In the genomic region with DNA sequence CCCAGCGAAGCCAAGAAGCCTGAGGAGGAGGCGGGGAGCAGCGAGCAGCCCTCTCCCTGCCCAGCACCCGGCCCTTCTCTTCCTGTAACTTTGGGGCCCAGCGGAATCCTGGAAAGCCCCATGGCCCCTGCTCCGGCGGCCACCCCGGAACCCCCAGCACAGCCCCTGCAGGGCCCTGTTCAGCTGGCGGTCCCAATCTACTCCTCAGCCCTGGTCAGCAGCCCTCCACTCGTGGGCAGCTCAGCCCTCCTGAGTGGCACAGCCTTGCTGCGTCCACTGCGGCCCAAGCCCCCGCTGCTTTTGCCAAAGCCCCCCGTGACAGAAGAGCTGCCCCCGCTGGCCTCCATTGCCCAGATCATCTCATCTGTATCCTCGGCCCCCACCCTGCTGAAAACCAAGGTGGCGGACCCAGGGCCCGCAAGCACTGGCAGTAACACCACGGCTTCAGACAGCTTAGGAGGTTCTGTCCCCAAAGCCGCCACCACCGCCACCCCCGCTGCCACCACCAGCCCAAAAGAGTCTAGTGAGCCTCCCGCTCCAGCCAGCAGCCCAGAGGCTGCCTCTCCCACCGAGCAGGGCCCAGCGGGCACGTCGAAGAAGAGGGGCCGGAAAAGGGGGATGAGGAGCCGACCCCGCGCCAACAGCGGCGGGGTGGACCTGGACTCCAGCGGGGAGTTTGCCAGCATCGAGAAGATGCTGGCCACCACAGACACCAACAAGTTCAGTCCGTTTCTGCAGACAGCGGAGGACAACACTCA, we compare ENCODE assay signal across 1 cellular context.
TF ChIP-seq lines count a peak whose summit lies in the region.

No MANE protein-coding gene starts in this region.

TF ChIP-seq in GM12878, 131 proteins besides CTCF, POLR2A, EP300 and RAD21:
- no peak for TF ChIP-seq FOXM1 (IDR thresholded peaks at IDR 0.05; ENCODE audit: low read depth, low read length)
- no peak for TF ChIP-seq IRF4 (IDR thresholded peaks at IDR 0.05; ENCODE audit: low read depth, low read length)
- no peak for TF ChIP-seq CHD1 (IDR thresholded peaks at IDR 0.05; ENCODE audit: low read depth, low read length)
- TF ChIP-seq KAT2A (conservative IDR thresholded peaks at IDR 0.05; ENCODE audit: control insufficient read depth, low read depth, low read length), result no peak
- TF ChIP-seq SMAD1 (IDR thresholded peaks at IDR 0.05; ENCODE audit: low read depth, partially characterized antibody), result no peak
- no peak for TF ChIP-seq CBFB (IDR thresholded peaks at IDR 0.05; ENCODE audit: low read depth)
- no peak for TF ChIP-seq CBX3 (IDR thresholded peaks at IDR 0.05; ENCODE audit: borderline replicate concordance, low read depth)
- TF ChIP-seq, protein P1, sequence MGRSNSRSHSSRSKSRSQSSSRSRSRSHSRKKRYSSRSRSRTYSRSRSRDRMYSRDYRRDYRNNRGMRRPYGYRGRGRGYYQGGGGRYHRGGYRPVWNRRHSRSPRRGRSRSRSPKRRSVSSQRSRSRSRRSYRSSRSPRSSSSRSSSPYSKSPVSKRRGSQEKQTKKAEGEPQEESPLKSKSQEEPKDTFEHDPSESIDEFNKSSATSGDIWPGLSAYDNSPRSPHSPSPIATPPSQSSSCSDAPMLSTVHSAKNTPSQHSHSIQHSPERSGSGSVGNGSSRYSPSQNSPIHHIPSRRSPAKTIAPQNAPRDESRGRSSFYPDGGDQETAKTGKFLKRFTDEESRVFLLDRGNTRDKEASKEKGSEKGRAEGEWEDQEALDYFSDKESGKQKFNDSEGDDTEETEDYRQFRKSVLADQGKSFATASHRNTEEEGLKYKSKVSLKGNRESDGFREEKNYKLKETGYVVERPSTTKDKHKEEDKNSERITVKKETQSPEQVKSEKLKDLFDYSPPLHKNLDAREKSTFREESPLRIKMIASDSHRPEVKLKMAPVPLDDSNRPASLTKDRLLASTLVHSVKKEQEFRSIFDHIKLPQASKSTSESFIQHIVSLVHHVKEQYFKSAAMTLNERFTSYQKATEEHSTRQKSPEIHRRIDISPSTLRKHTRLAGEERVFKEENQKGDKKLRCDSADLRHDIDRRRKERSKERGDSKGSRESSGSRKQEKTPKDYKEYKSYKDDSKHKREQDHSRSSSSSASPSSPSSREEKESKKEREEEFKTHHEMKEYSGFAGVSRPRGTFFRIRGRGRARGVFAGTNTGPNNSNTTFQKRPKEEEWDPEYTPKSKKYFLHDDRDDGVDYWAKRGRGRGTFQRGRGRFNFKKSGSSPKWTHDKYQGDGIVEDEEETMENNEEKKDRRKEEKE (IDR thresholded peaks at IDR 0.05), result no peak
- TF ChIP-seq SREBF2 (IDR thresholded peaks at IDR 0.05; ENCODE audit: low read length), result no peak
- TF ChIP-seq, protein P2, sequence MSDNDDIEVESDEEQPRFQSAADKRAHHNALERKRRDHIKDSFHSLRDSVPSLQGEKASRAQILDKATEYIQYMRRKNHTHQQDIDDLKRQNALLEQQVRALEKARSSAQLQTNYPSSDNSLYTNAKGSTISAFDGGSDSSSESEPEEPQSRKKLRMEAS (IDR thresholded peaks at IDR 0.05; ENCODE audit: low read depth, low read length), result no peak
- TF ChIP-seq EED (IDR thresholded peaks at IDR 0.05; ENCODE audit: low read depth), result no peak
- TF ChIP-seq TAF1 (IDR thresholded peaks at IDR 0.05; ENCODE audit: borderline replicate concordance, low read depth, low read length), result no peak
- no peak for TF ChIP-seq BACH1 (IDR thresholded peaks at IDR 0.05; ENCODE audit: borderline replicate concordance)
- no peak for TF ChIP-seq E2F8 (IDR thresholded peaks at IDR 0.05; ENCODE audit: low read depth, partially characterized antibody)
- no peak for TF ChIP-seq JUNB (IDR thresholded peaks at IDR 0.05)
- TF ChIP-seq, protein P3, sequence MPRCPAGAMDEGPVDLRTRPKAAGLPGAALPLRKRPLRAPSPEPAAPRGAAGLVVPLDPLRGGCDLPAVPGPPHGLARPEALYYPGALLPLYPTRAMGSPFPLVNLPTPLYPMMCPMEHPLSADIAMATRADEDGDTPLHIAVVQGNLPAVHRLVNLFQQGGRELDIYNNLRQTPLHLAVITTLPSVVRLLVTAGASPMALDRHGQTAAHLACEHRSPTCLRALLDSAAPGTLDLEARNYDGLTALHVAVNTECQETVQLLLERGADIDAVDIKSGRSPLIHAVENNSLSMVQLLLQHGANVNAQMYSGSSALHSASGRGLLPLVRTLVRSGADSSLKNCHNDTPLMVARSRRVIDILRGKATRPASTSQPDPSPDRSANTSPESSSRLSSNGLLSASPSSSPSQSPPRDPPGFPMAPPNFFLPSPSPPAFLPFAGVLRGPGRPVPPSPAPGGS (IDR thresholded peaks at IDR 0.05; ENCODE audit: borderline replicate concordance, insufficient read depth, low read depth, low read length, poor library complexity, severe bottlenecking), result no peak
- TF ChIP-seq, protein P4, sequence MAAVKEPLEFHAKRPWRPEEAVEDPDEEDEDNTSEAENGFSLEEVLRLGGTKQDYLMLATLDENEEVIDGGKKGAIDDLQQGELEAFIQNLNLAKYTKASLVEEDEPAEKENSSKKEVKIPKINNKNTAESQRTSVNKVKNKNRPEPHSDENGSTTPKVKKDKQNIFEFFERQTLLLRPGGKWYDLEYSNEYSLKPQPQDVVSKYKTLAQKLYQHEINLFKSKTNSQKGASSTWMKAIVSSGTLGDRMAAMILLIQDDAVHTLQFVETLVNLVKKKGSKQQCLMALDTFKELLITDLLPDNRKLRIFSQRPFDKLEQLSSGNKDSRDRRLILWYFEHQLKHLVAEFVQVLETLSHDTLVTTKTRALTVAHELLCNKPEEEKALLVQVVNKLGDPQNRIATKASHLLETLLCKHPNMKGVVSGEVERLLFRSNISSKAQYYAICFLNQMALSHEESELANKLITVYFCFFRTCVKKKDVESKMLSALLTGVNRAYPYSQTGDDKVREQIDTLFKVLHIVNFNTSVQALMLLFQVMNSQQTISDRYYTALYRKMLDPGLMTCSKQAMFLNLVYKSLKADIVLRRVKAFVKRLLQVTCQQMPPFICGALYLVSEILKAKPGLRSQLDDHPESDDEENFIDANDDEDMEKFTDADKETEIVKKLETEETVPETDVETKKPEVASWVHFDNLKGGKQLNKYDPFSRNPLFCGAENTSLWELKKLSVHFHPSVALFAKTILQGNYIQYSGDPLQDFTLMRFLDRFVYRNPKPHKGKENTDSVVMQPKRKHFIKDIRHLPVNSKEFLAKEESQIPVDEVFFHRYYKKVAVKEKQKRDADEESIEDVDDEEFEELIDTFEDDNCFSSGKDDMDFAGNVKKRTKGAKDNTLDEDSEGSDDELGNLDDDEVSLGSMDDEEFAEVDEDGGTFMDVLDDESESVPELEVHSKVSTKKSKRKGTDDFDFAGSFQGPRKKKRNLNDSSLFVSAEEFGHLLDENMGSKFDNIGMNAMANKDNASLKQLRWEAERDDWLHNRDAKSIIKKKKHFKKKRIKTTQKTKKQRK (IDR thresholded peaks at IDR 0.05; ENCODE audit: low read depth, low read length), result no peak
- no peak for TF ChIP-seq NBN (IDR thresholded peaks at IDR 0.05)
